ENCODE assay signal across 1 cellular context in the genomic region with DNA sequence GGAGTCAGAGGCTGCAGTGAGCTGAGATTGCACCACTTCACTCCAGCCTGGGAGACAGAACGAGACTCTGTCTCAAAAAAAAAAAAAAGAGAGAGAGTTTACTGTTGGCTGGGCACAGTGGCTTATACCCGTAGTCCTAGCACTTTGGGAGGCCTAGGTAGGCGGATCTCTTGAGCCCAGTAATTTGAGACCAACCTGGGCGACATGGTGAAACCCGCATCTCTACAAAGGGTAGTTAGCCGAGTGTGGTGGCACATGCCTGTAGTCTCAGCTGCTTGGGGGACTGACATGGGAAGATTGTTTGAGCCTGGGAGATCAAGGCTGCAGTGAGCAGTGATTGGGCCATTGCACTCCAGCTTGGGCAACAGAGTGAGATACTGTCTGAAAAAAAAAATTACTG.
TF ChIP-seq lines count a peak whose summit lies in the region.

No MANE protein-coding gene starts in this region.

TF ChIP-seq in GM23338, 12 proteins besides CTCF, POLR2A, EP300 and RAD21 (continued from another document):
- TF ChIP-seq, protein P1, sequence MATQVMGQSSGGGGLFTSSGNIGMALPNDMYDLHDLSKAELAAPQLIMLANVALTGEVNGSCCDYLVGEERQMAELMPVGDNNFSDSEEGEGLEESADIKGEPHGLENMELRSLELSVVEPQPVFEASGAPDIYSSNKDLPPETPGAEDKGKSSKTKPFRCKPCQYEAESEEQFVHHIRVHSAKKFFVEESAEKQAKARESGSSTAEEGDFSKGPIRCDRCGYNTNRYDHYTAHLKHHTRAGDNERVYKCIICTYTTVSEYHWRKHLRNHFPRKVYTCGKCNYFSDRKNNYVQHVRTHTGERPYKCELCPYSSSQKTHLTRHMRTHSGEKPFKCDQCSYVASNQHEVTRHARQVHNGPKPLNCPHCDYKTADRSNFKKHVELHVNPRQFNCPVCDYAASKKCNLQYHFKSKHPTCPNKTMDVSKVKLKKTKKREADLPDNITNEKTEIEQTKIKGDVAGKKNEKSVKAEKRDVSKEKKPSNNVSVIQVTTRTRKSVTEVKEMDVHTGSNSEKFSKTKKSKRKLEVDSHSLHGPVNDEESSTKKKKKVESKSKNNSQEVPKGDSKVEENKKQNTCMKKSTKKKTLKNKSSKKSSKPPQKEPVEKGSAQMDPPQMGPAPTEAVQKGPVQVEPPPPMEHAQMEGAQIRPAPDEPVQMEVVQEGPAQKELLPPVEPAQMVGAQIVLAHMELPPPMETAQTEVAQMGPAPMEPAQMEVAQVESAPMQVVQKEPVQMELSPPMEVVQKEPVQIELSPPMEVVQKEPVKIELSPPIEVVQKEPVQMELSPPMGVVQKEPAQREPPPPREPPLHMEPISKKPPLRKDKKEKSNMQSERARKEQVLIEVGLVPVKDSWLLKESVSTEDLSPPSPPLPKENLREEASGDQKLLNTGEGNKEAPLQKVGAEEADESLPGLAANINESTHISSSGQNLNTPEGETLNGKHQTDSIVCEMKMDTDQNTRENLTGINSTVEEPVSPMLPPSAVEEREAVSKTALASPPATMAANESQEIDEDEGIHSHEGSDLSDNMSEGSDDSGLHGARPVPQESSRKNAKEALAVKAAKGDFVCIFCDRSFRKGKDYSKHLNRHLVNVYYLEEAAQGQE (IDR thresholded peaks at IDR 0.05; ENCODE audit: unreplicated experiment), result no peak
- TF ChIP-seq POLR2AphosphoS5 (IDR thresholded peaks at IDR 0.05; ENCODE audit: low read depth) (no peak), CREB1 (CRISPR knock-in tag; IDR thresholded peaks at IDR 0.05; ENCODE audit: low read depth) (no peak), ZNF114 (CRISPR knock-in tag; IDR thresholded peaks at IDR 0.05) (no peak), ZNF331 (CRISPR knock-in tag; IDR thresholded peaks at IDR 0.05; ENCODE audit: low read depth) (no peak), STAT1 (IDR thresholded peaks at IDR 0.05; ENCODE audit: unreplicated experiment) (no peak)
- TF ChIP-seq, protein P2, sequence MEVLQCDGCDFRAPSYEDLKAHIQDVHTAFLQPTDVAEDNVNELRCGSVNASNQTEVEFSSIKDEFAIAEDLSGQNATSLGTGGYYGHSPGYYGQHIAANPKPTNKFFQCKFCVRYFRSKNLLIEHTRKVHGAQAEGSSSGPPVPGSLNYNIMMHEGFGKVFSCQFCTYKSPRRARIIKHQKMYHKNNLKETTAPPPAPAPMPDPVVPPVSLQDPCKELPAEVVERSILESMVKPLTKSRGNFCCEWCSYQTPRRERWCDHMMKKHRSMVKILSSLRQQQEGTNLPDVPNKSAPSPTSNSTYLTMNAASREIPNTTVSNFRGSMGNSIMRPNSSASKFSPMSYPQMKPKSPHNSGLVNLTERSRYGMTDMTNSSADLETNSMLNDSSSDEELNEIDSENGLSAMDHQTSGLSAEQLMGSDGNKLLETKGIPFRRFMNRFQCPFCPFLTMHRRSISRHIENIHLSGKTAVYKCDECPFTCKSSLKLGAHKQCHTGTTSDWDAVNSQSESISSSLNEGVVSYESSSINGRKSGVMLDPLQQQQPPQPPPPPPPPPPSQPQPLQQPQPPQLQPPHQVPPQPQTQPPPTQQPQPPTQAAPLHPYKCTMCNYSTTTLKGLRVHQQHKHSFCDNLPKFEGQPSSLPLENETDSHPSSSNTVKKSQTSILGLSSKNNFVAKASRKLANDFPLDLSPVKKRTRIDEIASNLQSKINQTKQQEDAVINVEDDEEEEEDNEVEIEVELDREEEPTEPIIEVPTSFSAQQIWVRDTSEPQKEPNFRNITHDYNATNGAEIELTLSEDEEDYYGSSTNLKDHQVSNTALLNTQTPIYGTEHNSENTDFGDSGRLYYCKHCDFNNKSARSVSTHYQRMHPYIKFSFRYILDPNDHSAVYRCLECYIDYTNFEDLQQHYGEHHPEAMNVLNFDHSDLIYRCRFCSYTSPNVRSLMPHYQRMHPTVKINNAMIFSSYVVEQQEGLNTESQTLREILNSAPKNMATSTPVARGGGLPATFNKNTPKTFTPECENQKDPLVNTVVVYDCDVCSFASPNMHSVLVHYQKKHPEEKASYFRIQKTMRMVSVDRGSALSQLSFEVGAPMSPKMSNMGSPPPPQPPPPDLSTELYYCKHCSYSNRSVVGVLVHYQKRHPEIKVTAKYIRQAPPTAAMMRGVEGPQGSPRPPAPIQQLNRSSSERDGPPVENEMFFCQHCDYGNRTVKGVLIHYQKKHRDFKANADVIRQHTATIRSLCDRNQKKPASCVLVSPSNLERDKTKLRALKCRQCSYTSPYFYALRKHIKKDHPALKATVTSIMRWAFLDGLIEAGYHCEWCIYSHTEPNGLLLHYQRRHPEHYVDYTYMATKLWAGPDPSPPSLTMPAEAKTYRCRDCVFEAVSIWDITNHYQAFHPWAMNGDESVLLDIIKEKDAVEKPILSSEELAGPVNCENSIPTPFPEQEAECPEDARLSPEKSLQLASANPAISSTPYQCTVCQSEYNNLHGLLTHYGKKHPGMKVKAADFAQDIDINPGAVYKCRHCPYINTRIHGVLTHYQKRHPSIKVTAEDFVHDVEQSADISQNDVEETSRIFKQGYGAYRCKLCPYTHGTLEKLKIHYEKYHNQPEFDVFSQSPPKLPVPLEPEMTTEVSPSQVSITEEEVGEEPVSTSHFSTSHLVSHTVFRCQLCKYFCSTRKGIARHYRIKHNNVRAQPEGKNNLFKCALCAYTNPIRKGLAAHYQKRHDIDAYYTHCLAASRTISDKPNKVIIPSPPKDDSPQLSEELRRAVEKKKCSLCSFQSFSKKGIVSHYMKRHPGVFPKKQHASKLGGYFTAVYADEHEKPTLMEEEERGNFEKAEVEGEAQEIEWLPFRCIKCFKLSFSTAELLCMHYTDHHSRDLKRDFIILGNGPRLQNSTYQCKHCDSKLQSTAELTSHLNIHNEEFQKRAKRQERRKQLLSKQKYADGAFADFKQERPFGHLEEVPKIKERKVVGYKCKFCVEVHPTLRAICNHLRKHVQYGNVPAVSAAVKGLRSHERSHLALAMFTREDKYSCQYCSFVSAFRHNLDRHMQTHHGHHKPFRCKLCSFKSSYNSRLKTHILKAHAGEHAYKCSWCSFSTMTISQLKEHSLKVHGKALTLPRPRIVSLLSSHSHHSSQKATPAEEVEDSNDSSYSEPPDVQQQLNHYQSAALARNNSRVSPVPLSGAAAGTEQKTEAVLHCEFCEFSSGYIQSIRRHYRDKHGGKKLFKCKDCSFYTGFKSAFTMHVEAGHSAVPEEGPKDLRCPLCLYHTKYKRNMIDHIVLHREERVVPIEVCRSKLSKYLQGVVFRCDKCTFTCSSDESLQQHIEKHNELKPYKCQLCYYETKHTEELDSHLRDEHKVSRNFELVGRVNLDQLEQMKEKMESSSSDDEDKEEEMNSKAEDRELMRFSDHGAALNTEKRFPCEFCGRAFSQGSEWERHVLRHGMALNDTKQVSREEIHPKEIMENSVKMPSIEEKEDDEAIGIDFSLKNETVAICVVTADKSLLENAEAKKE (CRISPR knock-in tag; IDR thresholded peaks at IDR 0.05), result no peak
